In the genomic region with DNA sequence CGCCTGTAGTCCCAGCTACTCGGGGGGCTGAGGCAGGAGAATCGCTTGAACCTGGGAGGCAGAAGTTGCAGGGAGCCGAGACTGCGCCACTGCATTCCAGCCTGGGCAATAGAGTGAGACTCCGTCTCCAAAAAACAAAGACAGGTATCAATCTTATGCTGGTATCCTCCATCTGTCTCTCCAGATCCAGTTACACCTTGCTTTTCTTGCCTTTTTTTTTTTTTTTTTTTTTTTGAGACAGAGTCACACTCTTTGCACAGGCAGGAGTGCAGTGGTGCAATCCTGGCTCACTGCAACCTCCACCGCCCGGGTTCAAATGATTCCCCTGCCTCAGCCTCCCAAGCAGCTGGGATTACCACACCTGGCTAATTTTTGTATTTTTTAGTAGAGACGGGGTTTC, we compare ENCODE assay signal across 7 cellular contexts. TPM values are rescaled to one million over a fixed set of nuclear protein-coding genes. Genes with fewer than 3 reads are reported as not detected.
DNase-seq lines count a peak whose midpoint lies in the region; ATAC-seq and TF ChIP-seq lines count a peak whose summit lies in the region.
"Not testable (repeated sequence)": the region's sequence is repeated elsewhere in the genome, so short reads cannot be mapped to it uniquely, and the experiment has no call there.

No MANE protein-coding gene starts in this region.

- not testable (repeated sequence) for H3K27me3 Mint-ChIP-seq in activated CD8-positive, alpha-beta T cell treated with anti-CD3 and anti-CD28 coated beads for 36 hours; activated naive CD8-positive, alpha-beta T cell treated with anti-CD3 and anti-CD28 coated beads for 36 hours

- H3K9me2 ChIP-seq in OCI-LY7 (ENCODE audit: insufficient read depth, low read length) = not testable (repeated sequence)

- peaks cover 36% of the 10 kb centered on the region for H4K20me1 ChIP-seq in DND-41 (ENCODE audit: insufficient read depth, low read length)
- H4K20me1 ChIP-seq in OCI-LY7 (ENCODE audit: insufficient read depth, low read length) = peaks cover 11% of the 10 kb centered on the region

- POLR2A ChIA-PET in OCI-LY7 (lab: Charles Lee) = interaction anchor here (0.7 to 16.4 kb wide), 20 partner anchors 9 to 61 kb away, joined by 3 to 393 read pairs (median 14); partner anchors contain the start of genes GRB2 and SLC25A19
- POLR2A ChIA-PET in activated CD8-positive, alpha-beta T cell treated with anti-CD3 and anti-CD28 coated beads for 36 hours (lab: Charles Lee) = interaction anchor here (0.7 to 1.6 kb wide), 6 partner anchors 12 to 86 kb away, joined by 3 to 4 read pairs (median 3); no protein-coding TSS in a partner anchor

- H2BK120ac ChIP-seq in trophoblast cell (ENCODE audit: insufficient read depth, low read length, poor library complexity) = not testable (repeated sequence)

- H3K4me1 ChIP-seq in DND-41 (ENCODE audit: insufficient read depth, low read length) (peaks cover 100% of the 10 kb centered on the region), HUES64 (ENCODE audit: insufficient read depth, low read length) (peaks cover 62% of the 10 kb centered on the region), OCI-LY7 (ENCODE audit: insufficient read depth, low read length, poor library complexity, severe bottlenecking) (peaks cover 85% of the 10 kb centered on the region), iPS-15b (ENCODE audit: control insufficient read depth, insufficient read depth, low read length) (peaks cover 42% of the 10 kb centered on the region), trophoblast cell (ENCODE audit: control insufficient read depth in 1 of 2, insufficient read depth in 2 of 2, low read length in 2 of 2) (peaks cover 10 to 14% of the 10 kb centered on the region in 2 experiments)

- H3K4me3 Mint-ChIP-seq in activated CD8-positive, alpha-beta T cell treated with anti-CD3 and anti-CD28 coated beads for 36 hours = peak overlapping the region; percentile 69
- peak overlapping the region; percentile 77 for H3K4me3 Mint-ChIP-seq in activated naive CD8-positive, alpha-beta T cell treated with anti-CD3 and anti-CD28 coated beads for 36 hours

- not testable (repeated sequence) for H3K9me3 ChIP-seq in DND-41 (ENCODE audit: insufficient read depth, low read length, severe bottlenecking); HUES64 (ENCODE audit: insufficient read depth, low read depth, low read length); OCI-LY7 (ENCODE audit: low read length); iPS-15b (ENCODE audit: control insufficient read depth, insufficient read depth, low read length); trophoblast cell (ENCODE audit: insufficient read depth, low read depth, low read length)

- not testable (repeated sequence) for H3K4ac ChIP-seq in trophoblast cell (ENCODE audit: low read depth, low read length)

- H3K23ac ChIP-seq in trophoblast cell (ENCODE audit: low read length) = not testable (repeated sequence)

- H3K4me2 ChIP-seq in DND-41 (ENCODE audit: insufficient read depth, low read length) (peak overlapping the region; percentile 45), OCI-LY7 (ENCODE audit: low read length) (peak overlapping the region; percentile 84)
- not testable (repeated sequence) for H3K4me2 ChIP-seq in trophoblast cell (ENCODE audit: low read length)

- peaks cover 99% of the 10 kb centered on the region for H3K79me2 ChIP-seq in DND-41 (ENCODE audit: insufficient read depth, low read length)
- peaks cover 94% of the 10 kb centered on the region for H3K79me2 ChIP-seq in OCI-LY7 (ENCODE audit: insufficient read depth, low read depth, low read length)
- not testable (repeated sequence) for H3K79me2 ChIP-seq in trophoblast cell (ENCODE audit: control insufficient read depth, insufficient read depth, low read length, poor library complexity)

- not testable (repeated sequence) for H3K14ac ChIP-seq in trophoblast cell (ENCODE audit: low read length)

- ATAC-seq in DND-41 (ENCODE audit: insufficient read depth, low read depth) = 0 out of 3 replicates have a peak, but pooled peaks have one; percentile 3
- ATAC-seq in activated CD8-positive, alpha-beta T cell treated with anti-CD3 and anti-CD28 coated beads for 36 hours = not testable (repeated sequence)

- not testable (repeated sequence) for H3K36me3 Mint-ChIP-seq in activated CD8-positive, alpha-beta T cell treated with anti-CD3 and anti-CD28 coated beads for 36 hours (ENCODE audit: low read depth); activated naive CD8-positive, alpha-beta T cell treated with anti-CD3 and anti-CD28 coated beads for 36 hours

- WGBS in HUES64 = 56% methylated on average over 9 of the region's 9 CpGs
- WGBS in trophoblast cell (ENCODE audit: extremely low coverage, insufficient coverage, insufficient read length) = no CpG with 5 or more reads among the region's 9 CpGs

- intact Hi-C loops in OCI-LY7 (cut with micrococcal nuclease; ENCODE audit: unreplicated experiment) = loop anchor here (2.0 kb wide), 1 partner anchor 58 kb away; the partner anchor contains the start of gene SLC25A19
- intact Hi-C loops in activated CD8-positive, alpha-beta T cell treated with anti-CD3 and anti-CD28 coated beads for 36 hours (cut with micrococcal nuclease) = not testable (repeated sequence)

- H3K27ac ChIP-seq in DND-41 (ENCODE audit: low read length) (peak overlapping the region; percentile 82), HUES64 (ENCODE audit: low read depth, low read length) (peak overlapping the region; percentile 86; the same call in 1 of the 2 replicates), OCI-LY7 (ENCODE audit: low read depth, low read length, poor library complexity, severe bottlenecking) (peak overlapping the region; percentile 94)
- not testable (repeated sequence) for H3K27ac ChIP-seq in trophoblast cell (ENCODE audit: low read depth, low read length)

- not testable (repeated sequence) for H2BK5ac ChIP-seq in trophoblast cell (ENCODE audit: low read depth, low read length, poor library complexity)

- not testable (repeated sequence) for H4K12ac ChIP-seq in trophoblast cell (ENCODE audit: low read depth, low read length)

- not testable (repeated sequence) for H3K27me3 ChIP-seq in DND-41 (ENCODE audit: insufficient read depth, low read length, poor library complexity); HUES64 (ENCODE audit: insufficient read depth, low read length); iPS-15b (ENCODE audit: control insufficient read depth, insufficient read depth, low read length); trophoblast cell (ENCODE audit: insufficient read depth, low read length)

- not testable (repeated sequence) for H4K8ac ChIP-seq in trophoblast cell (ENCODE audit: low read depth, low read length)

- peak overlapping the region; percentile 87 for H3K27ac Mint-ChIP-seq in activated CD8-positive, alpha-beta T cell treated with anti-CD3 and anti-CD28 coated beads for 36 hours
- peak overlapping the region; percentile 88 for H3K27ac Mint-ChIP-seq in activated naive CD8-positive, alpha-beta T cell treated with anti-CD3 and anti-CD28 coated beads for 36 hours

- not testable (repeated sequence) for TF ChIP-seq CTCF in DND-41 (IDR thresholded peaks at IDR 0.05; ENCODE audit: borderline replicate concordance, extremely low read depth, low read length, poor library complexity, severe bottlenecking); OCI-LY7 (conservative IDR thresholded peaks at IDR 0.05; ENCODE audit: low read length); activated CD8-positive, alpha-beta T cell treated with anti-CD3 and anti-CD28 coated beads for 36 hours (IDR thresholded peaks at IDR 0.05)

- H3K4me1 Mint-ChIP-seq in activated CD8-positive, alpha-beta T cell treated with anti-CD3 and anti-CD28 coated beads for 36 hours (ENCODE audit: low read depth) = peaks cover 92% of the 10 kb centered on the region
- peaks cover 90% of the 10 kb centered on the region for H3K4me1 Mint-ChIP-seq in activated naive CD8-positive, alpha-beta T cell treated with anti-CD3 and anti-CD28 coated beads for 36 hours

- BruUV-seq in OCI-LY7 (replicated peaks; lab: Mats Ljungman, UMichigan) = not testable (repeated sequence)

- H3K79me1 ChIP-seq in trophoblast cell (ENCODE audit: low read length) = not testable (repeated sequence)

- peak overlapping the region; percentile 42 for H3K9ac ChIP-seq in DND-41 (ENCODE audit: low read depth, low read length)
- H3K9ac ChIP-seq in HUES64 (ENCODE audit: low read depth, low read length) = 0 out of 2 replicates have a peak overlapping the region, but pooled peaks have one; percentile 1
- peak overlapping the region; percentile 41 for H3K9ac ChIP-seq in iPS-15b (ENCODE audit: low read depth, low read length)
- not testable (repeated sequence) for H3K9ac ChIP-seq in trophoblast cell (ENCODE audit: low read length)

- H3K9me3 Mint-ChIP-seq in activated CD8-positive, alpha-beta T cell treated with anti-CD3 and anti-CD28 coated beads for 36 hours; activated naive CD8-positive, alpha-beta T cell treated with anti-CD3 and anti-CD28 coated beads for 36 hours: not testable (repeated sequence)

- H4K91ac ChIP-seq in trophoblast cell (ENCODE audit: low read depth, low read length) = not testable (repeated sequence)

- CTCF ChIA-PET in OCI-LY7 (lab: Charles Lee; ENCODE audit: unreplicated experiment) = interaction anchor here (1.0 to 1.7 kb wide), 8 partner anchors 9 to 59 kb away, joined by 3 to 20 read pairs (median 4); partner anchors contain the start of genes GRB2 and SLC25A19
- CTCF ChIA-PET in activated CD8-positive, alpha-beta T cell treated with anti-CD3 and anti-CD28 coated beads for 36 hours (lab: Charles Lee) = interaction anchor here (0.9 to 6.0 kb wide), 8 partner anchors 11 to 57 kb away, joined by 4 to 38 read pairs (median 5); partner anchors contain the start of gene SLC25A19

- not testable (repeated sequence) for H2BK12ac ChIP-seq in trophoblast cell (ENCODE audit: low read length)

- H3K18ac ChIP-seq in trophoblast cell (ENCODE audit: low read length) = not testable (repeated sequence)

- not testable (repeated sequence) for H3K36me3 ChIP-seq in DND-41 (ENCODE audit: insufficient read depth, low read length); HUES64 (ENCODE audit: insufficient read depth, low read length); iPS-15b (ENCODE audit: control insufficient read depth, insufficient read depth, low read length); trophoblast cell (ENCODE audit: control insufficient read depth in 1 of 2, insufficient read depth in 2 of 2, low read length in 2 of 2)
- H3K36me3 ChIP-seq in OCI-LY7 (ENCODE audit: insufficient read depth, low read length) = peaks cover 26% of the 10 kb centered on the region; the same call in 1 of the 2 replicates

- not testable (repeated sequence) for H2AK5ac ChIP-seq in trophoblast cell (ENCODE audit: low read length)

- H2AFZ ChIP-seq in DND-41 (ENCODE audit: low read depth, low read length); OCI-LY7 (ENCODE audit: low read length); trophoblast cell (ENCODE audit: insufficient read depth, low read length, poor library complexity): not testable (repeated sequence)

- not testable (repeated sequence) for DNase-seq in DND-41; OCI-LY7 (ENCODE audit: low spot score); activated CD8-positive, alpha-beta T cell treated with anti-CD3 and anti-CD28 coated beads for 36 hours; activated naive CD8-positive, alpha-beta T cell treated with anti-CD3 and anti-CD28 coated beads for 36 hours
- DNase-seq in trophoblast cell = peak; percentile 41 to 66

- not testable (repeated sequence) for H3K4me3 ChIP-seq in DND-41 (ENCODE audit: low read depth in 1 of 2, low read length in 2 of 2); HUES64 (ENCODE audit: low read length); trophoblast cell (ENCODE audit: low read depth, low read length)
- peak overlapping the region; percentile 75 for H3K4me3 ChIP-seq in OCI-LY7 (ENCODE audit: low read depth, low read length, poor library complexity, severe bottlenecking)
- peak overlapping the region; percentile 15 for H3K4me3 ChIP-seq in iPS-15b (ENCODE audit: low read depth, low read length)

RNA-seq across cellular contexts. Expression of gene SLC25A19, which starts 57.1 kb away (rescaled TPM):
- 15.7 TPM for polyA plus RNA-seq in HUES64 (2013, experiment 1 of 2)
- polyA plus RNA-seq in HUES64 (2013, experiment 2 of 2) = 11.3 TPM
- 113 TPM in 2 replicates for total RNA-seq in OCI-LY7 (2014; rRNA removed; shearing (Covaris generic))
- 118 and 144 TPM in 2 replicates for total RNA-seq in OCI-LY7 (2022)
- total RNA-seq in activated CD8-positive, alpha-beta T cell treated with anti-CD3 and anti-CD28 coated beads for 36 hours = 10 to 100 TPM; 55.1 to 55.2 TPM
- 100 to 1,000 TPM; 103 to 107 TPM for total RNA-seq in activated naive CD8-positive, alpha-beta T cell treated with anti-CD3 and anti-CD28 coated beads for 36 hours
- polyA plus RNA-seq in trophoblast cell (2013) = 8.9 and 10.2 TPM in 2 replicates

RNA-seq across cellular contexts. Expression of gene GRB2, which starts 59.1 kb away (rescaled TPM):
- 58.3 TPM for polyA plus RNA-seq in HUES64 (2013, experiment 1 of 2)
- polyA plus RNA-seq in HUES64 (2013, experiment 2 of 2) = 53.7 TPM
- 240 and 244 TPM in 2 replicates for total RNA-seq in OCI-LY7 (2014; rRNA removed; shearing (Covaris generic))
- 294 and 308 TPM in 2 replicates for total RNA-seq in OCI-LY7 (2022)
- total RNA-seq in activated CD8-positive, alpha-beta T cell treated with anti-CD3 and anti-CD28 coated beads for 36 hours = 100 to 1,000 TPM; 167 to 179 TPM
- total RNA-seq in activated naive CD8-positive, alpha-beta T cell treated with anti-CD3 and anti-CD28 coated beads for 36 hours = 100 to 1,000 TPM; 161 to 165 TPM
- polyA plus RNA-seq in trophoblast cell (2013) = 120 and 126 TPM in 2 replicates
